ENCODE assay signal across 16 cellular contexts in genomic region chr13:46778095-46778494, GRCh38.
"Had no signal": no experiment of that assay in that cellular context is flagged by ENCODE, and none has a peak within 500 bp of the region (broad histone marks: within the 10 kb centered on the region; RNA-seq: fewer than 3 reads in every experiment).

No MANE protein-coding gene starts in this region.

- H3K27ac ChIP-seq: cardiac muscle cell, left lung, upper lobe of left lung had no signal

- H3K4me1 ChIP-seq: left lung, upper lobe of left lung had no signal

- H3K27me3 ChIP-seq: cardiac muscle cell, heart left ventricle, left lung, upper lobe of left lung had no signal

- H3K4me3 ChIP-seq: cardiac muscle cell, heart left ventricle, left lung, upper lobe of left lung had no signal

- H3K9me3 ChIP-seq: heart left ventricle, left lung, upper lobe of left lung had no signal

- DNase-seq: activated CD4-positive, alpha-beta T cell treated with anti-CD3 and anti-CD28 coated beads for 48 hours; activated CD4-positive, CD25-positive, alpha-beta regulatory T cell; activated CD8-positive, alpha-beta T cell treated with anti-CD3 and anti-CD28 coated beads for 36 hours; activated naive CD4-positive, alpha-beta T cell treated with anti-CD3 and anti-CD28 coated beads, Interleukin-2, amount 10 ng/mL, durations not matched to agents 7 days and 5 days; activated naive CD8-positive, alpha-beta T cell treated with anti-CD3 and anti-CD28 coated beads, Interleukin-2, amount 50 U/mL, for 24 hours; activated T-cell treated with anti-CD3 and anti-CD28 coated beads, Interleukin-2, amount 50 U/mL, for 1 hour; heart left ventricle; kidney; left lung; occipital lobe; stimulated activated CD4-positive, alpha-beta T cell treated with anti-CD3 and anti-CD28 coated beads, Interleukin-12 subunit alpha, Interleukin-12 subunit beta, amount 100 ng/mL, for 4 hours; stimulated activated CD4-positive, alpha-beta T cell treated with anti-CD3 and anti-CD28 coated beads, Interleukin-1b, Interleukin-23, amount 100 ng/mL, for 48 hours; stimulated activated CD8-positive, alpha-beta memory T cell treated with anti-CD3 and anti-CD28 coated beads, Interleukin-4, amount 100 ng/mL, for 48 hours; stimulated activated naive CD8-positive, alpha-beta T cell treated with anti-CD3 and anti-CD28 coated beads, Interleukin-15, Interleukin-2, amounts not matched to agents 100 U/mL and 50 U/mL, for 24 hours; upper lobe of left lung had no signal
